In the genomic region with DNA sequence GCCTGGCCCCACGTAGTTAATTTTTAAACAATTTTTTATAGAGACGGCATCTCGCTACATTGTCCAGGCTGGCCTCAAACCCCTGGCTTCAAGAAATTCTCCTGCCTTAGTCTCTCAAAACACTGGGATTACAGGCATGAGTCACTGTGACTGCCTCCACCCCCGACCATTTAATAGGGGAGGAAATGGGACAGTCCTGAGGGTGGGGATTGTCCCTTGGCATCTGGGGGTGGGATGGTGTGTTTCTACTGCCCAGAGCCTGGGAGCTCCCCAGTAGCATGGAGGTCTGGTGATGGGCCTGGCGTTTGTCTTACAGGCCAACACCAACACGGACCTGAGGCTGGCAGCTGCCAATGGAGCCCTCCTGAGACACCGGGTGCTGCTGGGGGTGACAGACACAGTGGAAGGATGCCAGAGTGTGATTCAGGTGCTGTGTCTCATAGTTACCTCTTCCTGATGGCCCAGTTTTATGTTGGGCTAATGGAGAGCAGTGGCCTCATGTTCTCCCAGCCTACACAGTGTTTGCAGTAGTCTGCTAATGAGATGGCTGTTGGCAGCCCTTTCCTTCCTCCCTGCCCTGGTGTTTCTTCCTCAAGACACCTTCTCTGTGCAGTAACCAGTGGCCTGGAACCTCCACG, we compare ENCODE assay signal across 24 cellular contexts. TPM values are rescaled to one million over a fixed set of nuclear protein-coding genes. Genes with fewer than 3 reads are reported as not detected.
DNase-seq lines count a peak whose midpoint lies in the region; ATAC-seq, FAIRE-seq and TF ChIP-seq lines count a peak whose summit lies in the region.
"Had no signal": no experiment of that assay in that cellular context is flagged by ENCODE, and none has a peak within 500 bp of the region (broad histone marks: within the 10 kb centered on the region; RNA-seq: fewer than 3 reads in every experiment).

No MANE protein-coding gene starts in this region.

- DNase-seq in cardiac septum (ENCODE audit: low spot score) (peak; percentile 39), heart right ventricle (no peak), M059J (ENCODE audit: low read depth) (peak; percentile 75), bronchial epithelial cell (ENCODE audit: low read depth) (peak; percentile 31), frontal cortex (ENCODE audit: low spot score in 2 of 2) (no peak), left lobe of liver (ENCODE audit: low spot score) (no peak)
- no peak for DNase-seq in stimulated activated naive B cell treated with anti-CD40 and anti-IgM and Interleukin-4, amounts not matched to agents 10 μg/mL and 1 μg/mL and 100 μg/mL, for 72 hours
- DNase-seq: ACHN; CD4-positive, alpha-beta T cell; COR-L47; DMS79; IMR-90; NCI-H1694; NCI-H2081 treated with DMSO at 0.1 percent for 48 hours; NCI-H2171 treated with DMSO at 0.1 percent for 48 hours; NCI-H524 treated with DMSO at 0.1 percent for 48 hours; NCI-H82; SIG-M5; SK-N-SH had no signal

- FAIRE-seq in bronchial epithelial cell (lab: Jason Lieb, UNC), result no peak
- FAIRE-seq in frontal cortex (lab: Jason Lieb, UNC), result no peak
- FAIRE-seq: GM12878 had no signal

- 92% methylated on average over 8 of the region's 8 CpGs for WGBS in heart right ventricle, 2 donors

- H3K4me3 ChIP-seq in heart right ventricle, result no peak overlapping the region
- no peak overlapping the region for H3K4me3 ChIP-seq in bronchial epithelial cell (ENCODE audit: low read depth, low read length)
- H3K4me3 ChIP-seq: BLaER1, GM12878, HAP-1 had no signal

- no peak overlapping the region for H3K27ac ChIP-seq in heart right ventricle
- H3K27ac ChIP-seq: BLaER1, KMS-11 had no signal

- intact Hi-C loops in cardiac septum (cut with DNase I) (no loop called here), heart right ventricle (cut with DNase I) (no loop called here)

- no peaks in the 10 kb centered on the region for H3K9me3 Mint-ChIP-seq in stimulated activated naive B cell treated with anti-CD40 and anti-IgM and Interleukin-4, amounts not matched to agents 10 μg/mL and 1 μg/mL and 100 μg/mL, for 72 hours
- H3K9me3 Mint-ChIP-seq: CD4-positive, alpha-beta T cell had no signal

- H3K4me1 Mint-ChIP-seq in stimulated activated naive B cell treated with anti-CD40 and anti-IgM and Interleukin-4, amounts not matched to agents 10 μg/mL and 1 μg/mL and 100 μg/mL, for 72 hours, result peaks cover 0 to 3% of the 10 kb centered on the region in 2 donors

- H3K4me3 Mint-ChIP-seq in stimulated activated naive B cell treated with anti-CD40 and anti-IgM and Interleukin-4, amounts not matched to agents 10 μg/mL and 1 μg/mL and 100 μg/mL, for 72 hours, result no peak overlapping the region
- H3K4me3 Mint-ChIP-seq: CD4-positive, alpha-beta T cell had no signal

- no peaks in the 10 kb centered on the region for H3K9me3 ChIP-seq in heart right ventricle
- H3K9me3 ChIP-seq: BLaER1, HAP-1, SK-N-SH had no signal

- no peaks in the 10 kb centered on the region for H3K27me3 Mint-ChIP-seq in stimulated activated naive B cell treated with anti-CD40 and anti-IgM and Interleukin-4, amounts not matched to agents 10 μg/mL and 1 μg/mL and 100 μg/mL, for 72 hours
- H3K27me3 Mint-ChIP-seq: CD4-positive, alpha-beta T cell had no signal

- H3K27me3 ChIP-seq in heart right ventricle, result no peaks in the 10 kb centered on the region
- no peaks in the 10 kb centered on the region for H3K27me3 ChIP-seq in bronchial epithelial cell (ENCODE audit: control insufficient read depth, insufficient read depth, low read length)
- H3K27me3 ChIP-seq: BLaER1 had no signal

- TF ChIP-seq CTCF in heart right ventricle (IDR thresholded peaks at IDR 0.05) (no peak), bronchial epithelial cell (IDR thresholded peaks at IDR 0.05; ENCODE audit: insufficient read depth, low read length, severe bottlenecking) (no peak)

- H3K36me3 Mint-ChIP-seq in stimulated activated naive B cell treated with anti-CD40 and anti-IgM and Interleukin-4, amounts not matched to agents 10 μg/mL and 1 μg/mL and 100 μg/mL, for 72 hours, result peaks cover 49 to 79% of the 10 kb centered on the region in 2 donors

- H3K4me1 ChIP-seq in heart right ventricle, result no peaks in the 10 kb centered on the region
- H3K4me1 ChIP-seq: BLaER1, HAP-1 had no signal

- ATAC-seq in heart right ventricle (no peak), GM19023 (IDR thresholded peaks at IDR 0.05; ENCODE audit: unreplicated experiment) (no peak), left lobe of liver (no peak)
- ATAC-seq in stimulated activated naive B cell treated with anti-CD40 and anti-IgM and Interleukin-4, amounts not matched to agents 10 μg/mL and 1 μg/mL and 100 μg/mL, for 72 hours (replicated peaks), result no peak
- ATAC-seq: GM12878 had no signal

- H3K27ac Mint-ChIP-seq in stimulated activated naive B cell treated with anti-CD40 and anti-IgM and Interleukin-4, amounts not matched to agents 10 μg/mL and 1 μg/mL and 100 μg/mL, for 72 hours, result peak overlapping the region; percentile 65
- H3K27ac Mint-ChIP-seq: CD4-positive, alpha-beta T cell had no signal

- peaks cover 0 to 87% (median 12%) of the 10 kb centered on the region in 9 donors for H3K36me3 ChIP-seq in heart right ventricle
- peaks cover 4% of the 10 kb centered on the region for H3K36me3 ChIP-seq in bronchial epithelial cell (ENCODE audit: control insufficient read depth, insufficient read depth, low read length)

RNA-seq across cellular contexts. Expression of a gene that starts 22.5 kb away (rescaled TPM):
- 3.6 TPM for total RNA-seq in cardiac septum
- 1 to 10 TPM; 2.4 to 5.6 (median 3.7) TPM for total RNA-seq in heart right ventricle
- 1 to 10 TPM; 1.0 to 1.4 TPM for polyA plus RNA-seq in heart right ventricle
- 5.3 and 8.3 TPM in 2 replicates for total RNA-seq in M059J (2014; rRNA removed; shearing (Covaris generic))
- total RNA-seq in bronchial epithelial cell, result 4.6 and 4.7 TPM in 2 replicates
- 16.7 TPM for total RNA-seq in frontal cortex
- 4.8 TPM for total RNA-seq in left lobe of liver

RNA-seq across cellular contexts. Expression of a gene that starts 24.0 kb away (rescaled TPM):
- total RNA-seq in cardiac septum (not detected), heart right ventricle (not detected), bronchial epithelial cell (not detected in 2 replicates), frontal cortex (not detected), left lobe of liver (not detected)
- not detected for polyA plus RNA-seq in heart right ventricle
- not detected in 2 replicates for total RNA-seq in M059J (2014; rRNA removed; shearing (Covaris generic))
- total RNA-seq: CD4-positive, alpha-beta T cell; GM12878; IMR-90 had no signal
- polyA plus RNA-seq: GM12878, IMR-90, SK-N-SH had no signal

RNA-seq across cellular contexts. Expression of a gene that starts 46.0 kb away (rescaled TPM):
- total RNA-seq in cardiac septum (64.6 TPM), heart right ventricle (10 to 100 TPM; 53.1 to 80.3 (median 64.5) TPM), bronchial epithelial cell (279 and 345 TPM in 2 replicates), frontal cortex (108 TPM), left lobe of liver (34.1 TPM)
- 100 to 1,000 TPM in 1 of 2 donors, 10 to 100 TPM in 1; 65.7 to 115 TPM for polyA plus RNA-seq in heart right ventricle
- 175 and 227 TPM in 2 replicates for total RNA-seq in M059J (2014; rRNA removed; shearing (Covaris generic))

RNA-seq across cellular contexts. Expression of a gene that starts 48.4 kb away (rescaled TPM):
- not detected for total RNA-seq in cardiac septum
- not detected for total RNA-seq in heart right ventricle
- polyA plus RNA-seq in heart right ventricle, result not detected
- total RNA-seq in M059J (2014; rRNA removed; shearing (Covaris generic)), result not detected in 2 replicates
- not detected in 2 replicates for total RNA-seq in bronchial epithelial cell
- not detected for total RNA-seq in frontal cortex
- total RNA-seq in left lobe of liver, result not detected
- total RNA-seq: CD4-positive, alpha-beta T cell; GM12878; IMR-90 had no signal
- polyA plus RNA-seq: GM12878, IMR-90 had no signal

Comparison
In these comparisons a context has a peak if more than half of its experiments do, and no peak if none do; other contexts are left out.
1. DNase-seq: peak in cardiac septum (single experiment), M059J (single experiment) and bronchial epithelial cell (single experiment); none in heart right ventricle (0 of 2), stimulated activated naive B cell treated with anti-CD40 and anti-IgM and Interleukin-4, amounts not matched to agents 10 μg/mL and 1 μg/mL and 100 μg/mL, for 72 hours (single experiment), frontal cortex (0 of 2) and left lobe of liver (single experiment).